Comparison of ENCODE assay signal across 1 cellular context in genomic region chr3:39506863-39507262, GRCh38.
TF ChIP-seq lines count a peak whose summit lies in the region.

No MANE protein-coding gene starts in this region.

TF ChIP-seq in H1, 55 proteins besides CTCF, POLR2A, EP300 and RAD21:
- no peak for TF ChIP-seq CREB1 (IDR thresholded peaks at IDR 0.05)
- TF ChIP-seq HDAC6 (IDR thresholded peaks at IDR 0.05; ENCODE audit: low read depth, low read length) = no peak
- TF ChIP-seq SAP30 (IDR thresholded peaks at IDR 0.05; ENCODE audit: insufficient read depth, insufficient replicate concordance, low read length) = no peak
- no peak for TF ChIP-seq BCL11A (IDR thresholded peaks at IDR 0.05; ENCODE audit: low read depth in 2 of 2, low read length in 2 of 2)
